Comparison of ENCODE assay signal across 8 cellular contexts in the genomic region with DNA sequence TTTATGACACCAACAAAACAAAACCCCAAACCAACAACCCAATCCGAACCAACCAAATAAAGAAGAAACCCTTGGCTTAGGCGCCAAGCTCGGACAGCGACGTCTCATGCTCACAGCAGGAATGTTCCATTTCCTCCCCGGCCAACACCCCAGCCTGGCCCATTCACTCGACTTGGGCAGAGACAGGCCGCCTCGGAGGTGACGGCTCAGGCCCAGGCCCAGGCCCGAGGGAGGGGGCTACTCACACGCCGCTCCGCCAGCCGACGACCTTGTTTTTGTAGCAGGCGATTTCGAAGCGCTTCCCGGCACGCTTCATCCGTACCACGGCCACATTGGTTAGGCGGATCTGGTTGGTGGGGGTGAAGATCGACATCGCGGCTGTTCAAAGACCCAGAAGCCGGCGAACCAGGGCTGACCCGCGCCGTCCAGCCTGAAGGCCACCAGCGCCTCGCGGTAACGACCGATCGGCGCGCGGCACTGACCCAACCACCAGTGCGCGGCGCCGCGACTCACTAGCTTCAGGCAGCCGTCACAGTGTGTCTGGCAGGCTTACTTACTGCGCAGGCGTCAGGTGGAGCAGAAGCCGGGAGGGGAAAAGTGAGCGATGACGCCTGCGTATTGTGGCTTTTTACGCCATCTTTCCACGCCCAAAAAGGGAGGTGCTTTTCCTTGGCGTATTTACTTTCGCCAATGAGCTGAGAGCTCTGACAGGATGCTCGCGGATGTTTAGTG. TPM values are rescaled to one million over a fixed set of nuclear protein-coding genes. Genes with fewer than 3 reads are reported as not detected.
DNase-seq lines count a peak whose midpoint lies in the region; ATAC-seq lines count a peak whose summit lies in the region.
"Not testable (repeated sequence)": the region's sequence is repeated elsewhere in the genome, so short reads cannot be mapped to it uniquely, and the experiment has no call there.

A gene (minus strand): TSS at position 542 of the 732 bp plus-strand sequence. CDS start 169 bp downstream, at position 373.

- not testable (repeated sequence) for H3K27me3 Mint-ChIP-seq in dendritic cell treated with granulocyte-macrophage colony-stimulating factor and Interleukin-4, amounts not matched to agents 40 ng/mL and 50 ng/mL, for 4 days

- H3K36me3 Mint-ChIP-seq in dendritic cell treated with granulocyte-macrophage colony-stimulating factor and Interleukin-4, amounts not matched to agents 40 ng/mL and 50 ng/mL, for 4 days (ENCODE audit: low read depth) = peaks cover 71% of the 10 kb centered on the region

- ATAC-seq in GM19372 (IDR thresholded peaks at IDR 0.05; ENCODE audit: low read depth, unreplicated experiment) = peak; percentile 61
- peak; percentile 47 for ATAC-seq in HG03558 (IDR thresholded peaks at IDR 0.05; ENCODE audit: extremely low read depth, unreplicated experiment)
- peak; percentile 81 for ATAC-seq in left lobe of liver

- H3K27ac Mint-ChIP-seq in dendritic cell treated with granulocyte-macrophage colony-stimulating factor and Interleukin-4, amounts not matched to agents 40 ng/mL and 50 ng/mL, for 4 days = peak within 1 kb of the TSS; percentile 97

- H3K4me3 Mint-ChIP-seq in dendritic cell treated with granulocyte-macrophage colony-stimulating factor and Interleukin-4, amounts not matched to agents 40 ng/mL and 50 ng/mL, for 4 days = peak within 1 kb of the TSS; percentile 99

- DNase-seq in C1 segment of cervical spinal cord (lab: John Stamatoyannopoulos, UW) = peak; percentile 43 to 97 (median 87)
- peak; percentile 92 for DNase-seq in NCI-H748 treated with DMSO at 0.1 percent for 48 hours (lab: John Stamatoyannopoulos, UW)
- peak; percentile 76 to 93 for DNase-seq in activated CD4-positive, alpha-beta T cell treated with anti-CD3 and anti-CD28 coated beads, Interleukin-2, amount 50 U/mL, for 24 hours (ENCODE audit: low read depth in 1 of 2, low spot score in 1 of 2)
- DNase-seq in left lobe of liver (ENCODE audit: low spot score) = peak; percentile 96
- peak; percentile 93 for DNase-seq in stimulated activated CD4-positive, alpha-beta T cell treated with anti-CD3 and anti-CD28 coated beads, Interleukin-2, amount 100 ng/mL, for 4 hours (ENCODE audit: low read depth)

- intact Hi-C loops in dendritic cell treated with granulocyte-macrophage colony-stimulating factor and Interleukin-4, amounts not matched to agents 40 ng/mL and 50 ng/mL, for 4 days (cut with micrococcal nuclease) = not testable (repeated sequence)

- peaks cover 13% of the 10 kb centered on the region for H3K4me1 Mint-ChIP-seq in dendritic cell treated with granulocyte-macrophage colony-stimulating factor and Interleukin-4, amounts not matched to agents 40 ng/mL and 50 ng/mL, for 4 days (ENCODE audit: low read depth)

- not testable (repeated sequence) for H3K9me3 Mint-ChIP-seq in dendritic cell treated with granulocyte-macrophage colony-stimulating factor and Interleukin-4, amounts not matched to agents 40 ng/mL and 50 ng/mL, for 4 days

RNA-seq across cellular contexts. Expression of the gene that starts here (rescaled TPM):
- 49.9 TPM for total RNA-seq in left lobe of liver

Comparison
In these comparisons a context has a peak if more than half of its experiments do, and no peak if none do; other contexts are left out.
1. Peak in every context shown above with its lines: DNase-seq and ATAC-seq.